29 cellular contexts compared by ENCODE assay signal in genomic region chr1:208126108-208126507, GRCh38.
"Had no signal": no experiment of that assay in that cellular context is flagged by ENCODE, and none has a peak within 500 bp of the region (broad histone marks: within the 10 kb centered on the region; RNA-seq: fewer than 3 reads in every experiment).

No MANE protein-coding gene starts in this region.

- H3K27ac Mint-ChIP-seq: activated CD4-positive, alpha-beta memory T cell treated with anti-CD3 and anti-CD28 coated beads for 36 hours; activated CD4-positive, alpha-beta T cell treated with anti-CD3 and anti-CD28 coated beads for 36 hours; activated CD4-positive, alpha-beta T cell treated with anti-CD3 and anti-CD28 coated beads, Interleukin-2, amount 10 ng/mL, durations not matched to agents 24 days and 14 days; activated CD8-positive, alpha-beta memory T cell treated with anti-CD3 and anti-CD28 coated beads, Interleukin-2, amount 10 ng/mL, durations not matched to agents 7 days and 5 days; activated CD8-positive, alpha-beta T cell treated with anti-CD3 and anti-CD28 coated beads, Interleukin-2, amount 10 ng/mL, durations not matched to agents 7 days and 5 days; activated naive CD4-positive, alpha-beta T cell treated with anti-CD3 and anti-CD28 coated beads, Interleukin-2, amount 10 ng/mL, durations not matched to agents 7 days and 5 days; activated naive CD8-positive, alpha-beta T cell treated with anti-CD3 and anti-CD28 coated beads, Interleukin-2, amount 10 ng/mL, durations not matched to agents 7 days and 5 days; activated T-helper 1 cell treated with anti-CD3 and anti-CD28 coated beads, Interleukin-12 subunit alpha, Interleukin-12 subunit beta, Interleukin-2, Interleukin-4 antibody, amounts not matched to agents 30 ng/mL and 10 ng/mL and 1 ng/mL, durations not matched to agents 14 hours and 24 hours and 36 hours; activated T-helper 2 cell treated with anti-CD3 and anti-CD28 coated beads, Interferon-gamma antibody, Interleukin-2, Interleukin-4, amounts not matched to agents 10 μg/mL and 5 μg/mL and 100 μg/mL, durations not matched to agents 14 hours and 24 hours and 36 hours; T-cell; T-helper 1 cell treated with Interleukin-12 subunit alpha and Interleukin-12 subunit beta and Interleukin-4 antibody, amounts not matched to agents 30 μg/mL and 1 μg/mL, for 36 hours had no signal

- H3K4me1 ChIP-seq: esophagus squamous epithelium had no signal

- H3K9me3 ChIP-seq: esophagus squamous epithelium, gastroesophageal sphincter, heart right ventricle had no signal

- H3K4me1 Mint-ChIP-seq: activated CD4-positive, alpha-beta T cell treated with anti-CD3 and anti-CD28 coated beads for 36 hours; activated CD4-positive, alpha-beta T cell treated with anti-CD3 and anti-CD28 coated beads, Interleukin-2, amount 10 ng/mL, durations not matched to agents 24 days and 14 days; activated naive CD4-positive, alpha-beta T cell treated with anti-CD3 and anti-CD28 coated beads, Interleukin-2, amount 10 ng/mL, durations not matched to agents 7 days and 5 days; T-cell had no signal

- H3K4me3 ChIP-seq: esophagus squamous epithelium, gastroesophageal sphincter, heart right ventricle had no signal

- H3K9me3 Mint-ChIP-seq: activated CD4-positive, alpha-beta memory T cell treated with anti-CD3 and anti-CD28 coated beads for 36 hours; activated CD4-positive, alpha-beta T cell treated with anti-CD3 and anti-CD28 coated beads, Interleukin-2, amount 10 ng/mL, durations not matched to agents 24 days and 14 days; activated naive CD4-positive, alpha-beta T cell treated with anti-CD3 and anti-CD28 coated beads, Interleukin-2, amount 10 ng/mL, durations not matched to agents 7 days and 5 days; activated naive CD4-positive, alpha-beta T cell treated with anti-CD3 and anti-CD28 coated beads, Interleukin-2, amount 50 U/mL, for 72 hours; activated naive CD8-positive, alpha-beta T cell treated with anti-CD3 and anti-CD28 coated beads, Interleukin-2, amount 10 ng/mL, durations not matched to agents 7 days and 5 days; activated T-helper 1 cell treated with anti-CD3 and anti-CD28 coated beads, Interleukin-12 subunit alpha, Interleukin-12 subunit beta, Interleukin-2, Interleukin-4 antibody, amounts not matched to agents 30 ng/mL and 10 ng/mL and 1 ng/mL, durations not matched to agents 14 hours and 24 hours and 36 hours; activated T-helper 2 cell treated with anti-CD3 and anti-CD28 coated beads, Interferon-gamma antibody, Interleukin-2, Interleukin-4, amounts not matched to agents 10 μg/mL and 5 μg/mL and 100 μg/mL, durations not matched to agents 14 hours and 24 hours and 36 hours; T-cell; T-helper 1 cell treated with Interleukin-12 subunit alpha and Interleukin-12 subunit beta and Interleukin-4 antibody, amounts not matched to agents 30 μg/mL and 1 μg/mL, for 36 hours had no signal

- DNase-seq: activated CD4-positive, alpha-beta memory T cell treated with anti-CD3 and anti-CD28 coated beads for 36 hours; activated CD4-positive, alpha-beta T cell treated with anti-CD3 and anti-CD28 coated beads for 36 hours; activated CD4-positive, alpha-beta T cell treated with anti-CD3 and anti-CD28 coated beads, Interleukin-2, amount 10 ng/mL, durations not matched to agents 24 days and 14 days; activated CD4-positive, CD25-positive, alpha-beta regulatory T cell; activated CD4-positive, CD25-positive, alpha-beta regulatory T cell treated with anti-CD3 and anti-CD28 coated beads, Interleukin-2, amount 50 U/mL, for 72 hours; activated CD8-positive, alpha-beta memory T cell treated with anti-CD3 and anti-CD28 coated beads, Interleukin-2, amount 10 ng/mL, durations not matched to agents 7 days and 5 days; activated CD8-positive, alpha-beta memory T cell treated with anti-CD3 and anti-CD28 coated beads, Interleukin-2, amount 50 U/mL, for 4 hours; activated CD8-positive, alpha-beta T cell treated with anti-CD3 and anti-CD28 coated beads, Interleukin-2, amount 10 ng/mL, durations not matched to agents 7 days and 5 days; activated effector memory CD4-positive, alpha-beta T cell treated with anti-CD3 and anti-CD28 coated beads, Interleukin-2, amount 50 U/mL, for 16 hours; activated naive CD4-positive, alpha-beta T cell treated with anti-CD3 and anti-CD28 coated beads, Interleukin-2, amount 10 ng/mL, durations not matched to agents 7 days and 5 days; activated naive CD8-positive, alpha-beta T cell treated with anti-CD3 and anti-CD28 coated beads, Interleukin-2, amount 10 ng/mL, durations not matched to agents 7 days and 5 days; activated T-cell treated with anti-CD3 and anti-CD28 coated beads, Interleukin-2, amount 50 U/mL, for 1 hour; activated T-cell treated with anti-CD3 and anti-CD28 coated beads, Interleukin-2, amount 50 U/mL, for 48 hours; amniotic stem cell; anterior cingulate cortex; caudate nucleus; cortex of kidney; effector CD8-positive, alpha-beta T cell; esophagus squamous epithelium; foreskin melanocyte; heart right ventricle; T-cell; T-helper 9 cell had no signal

- H3K36me3 Mint-ChIP-seq: activated CD4-positive, alpha-beta memory T cell treated with anti-CD3 and anti-CD28 coated beads for 36 hours; activated CD8-positive, alpha-beta memory T cell treated with anti-CD3 and anti-CD28 coated beads, Interleukin-2, amount 10 ng/mL, durations not matched to agents 7 days and 5 days; activated naive CD4-positive, alpha-beta T cell treated with anti-CD3 and anti-CD28 coated beads, Interleukin-2, amount 10 ng/mL, durations not matched to agents 7 days and 5 days; activated naive CD4-positive, alpha-beta T cell treated with anti-CD3 and anti-CD28 coated beads, Interleukin-2, amount 50 U/mL, for 72 hours; activated naive CD8-positive, alpha-beta T cell treated with anti-CD3 and anti-CD28 coated beads, Interleukin-2, amount 10 ng/mL, durations not matched to agents 7 days and 5 days; T-cell had no signal

- H3K27me3 ChIP-seq: esophagus squamous epithelium, gastroesophageal sphincter, heart right ventricle had no signal

- H3K36me3 ChIP-seq: gastroesophageal sphincter had no signal

- H3K27ac ChIP-seq: epithelial cell of prostate, esophagus squamous epithelium, gastroesophageal sphincter, heart right ventricle had no signal

- H3K4me3 Mint-ChIP-seq: activated CD4-positive, alpha-beta memory T cell treated with anti-CD3 and anti-CD28 coated beads for 36 hours; activated CD4-positive, alpha-beta T cell treated with anti-CD3 and anti-CD28 coated beads for 36 hours; activated CD4-positive, alpha-beta T cell treated with anti-CD3 and anti-CD28 coated beads, Interleukin-2, amount 10 ng/mL, durations not matched to agents 24 days and 14 days; activated CD8-positive, alpha-beta memory T cell treated with anti-CD3 and anti-CD28 coated beads, Interleukin-2, amount 10 ng/mL, durations not matched to agents 7 days and 5 days; activated CD8-positive, alpha-beta T cell treated with anti-CD3 and anti-CD28 coated beads, Interleukin-2, amount 10 ng/mL, durations not matched to agents 7 days and 5 days; activated naive CD4-positive, alpha-beta T cell treated with anti-CD3 and anti-CD28 coated beads, Interleukin-2, amount 10 ng/mL, durations not matched to agents 7 days and 5 days; activated naive CD8-positive, alpha-beta T cell treated with anti-CD3 and anti-CD28 coated beads, Interleukin-2, amount 10 ng/mL, durations not matched to agents 7 days and 5 days; activated T-helper 1 cell treated with anti-CD3 and anti-CD28 coated beads, Interleukin-12 subunit alpha, Interleukin-12 subunit beta, Interleukin-2, Interleukin-4 antibody, amounts not matched to agents 30 ng/mL and 10 ng/mL and 1 ng/mL, durations not matched to agents 14 hours and 24 hours and 36 hours; T-cell; T-helper 1 cell treated with Interleukin-12 subunit alpha and Interleukin-12 subunit beta and Interleukin-4 antibody, amounts not matched to agents 30 μg/mL and 1 μg/mL, for 36 hours had no signal

- ATAC-seq: activated CD4-positive, alpha-beta T cell treated with anti-CD3 and anti-CD28 coated beads for 36 hours; activated CD8-positive, alpha-beta memory T cell treated with anti-CD3 and anti-CD28 coated beads, Interleukin-2, amount 10 ng/mL, durations not matched to agents 7 days and 5 days; activated CD8-positive, alpha-beta T cell treated with anti-CD3 and anti-CD28 coated beads, Interleukin-2, amount 10 ng/mL, durations not matched to agents 7 days and 5 days; activated naive CD4-positive, alpha-beta T cell treated with anti-CD3 and anti-CD28 coated beads, Interleukin-2, amount 50 U/mL, for 72 hours; gastroesophageal sphincter; heart right ventricle; T-cell had no signal
